In the genomic region with DNA sequence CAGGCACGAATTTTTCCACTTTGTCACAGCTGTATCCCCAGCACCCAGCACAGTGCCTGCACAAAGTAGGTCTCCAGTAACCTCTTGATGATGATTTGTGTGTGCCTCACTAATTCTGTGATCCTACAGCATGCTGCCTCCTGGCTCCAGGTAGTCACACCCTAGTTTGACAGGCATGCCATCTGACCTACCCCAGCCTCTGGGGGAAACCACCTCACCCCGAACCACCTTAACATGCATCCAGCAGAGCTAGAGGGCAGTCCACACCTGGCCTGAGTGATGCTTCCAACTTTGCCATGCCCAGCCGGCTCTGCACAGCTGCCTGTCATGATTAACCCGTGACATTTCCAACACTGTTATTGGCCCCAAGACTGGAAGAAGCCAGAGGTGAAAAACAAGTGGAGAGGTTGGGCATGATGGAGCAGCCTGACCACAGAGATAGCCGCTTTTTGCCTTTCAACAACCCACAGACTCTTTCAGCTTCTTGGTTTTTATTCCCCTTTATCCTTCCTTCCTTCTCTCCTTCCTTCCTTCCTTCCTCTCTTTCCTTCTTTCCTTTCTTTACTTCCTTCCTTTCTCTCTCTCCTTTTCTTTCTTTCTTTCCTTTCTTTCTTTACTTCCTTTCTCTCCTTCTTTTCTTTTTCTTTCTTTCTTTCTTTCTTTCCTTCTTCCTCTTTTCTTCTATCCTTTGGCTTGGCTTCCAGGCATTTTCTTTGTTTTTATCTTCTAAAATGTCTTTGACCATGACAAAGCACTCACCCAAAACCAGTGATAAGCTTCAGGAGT, we compare ENCODE assay signal across 22 cellular contexts.
"Had no signal": no experiment of that assay in that cellular context is flagged by ENCODE, and none has a peak within 500 bp of the region (broad histone marks: within the 10 kb centered on the region; RNA-seq: fewer than 3 reads in every experiment).

No MANE protein-coding gene starts in this region.

- FAIRE-seq: endothelial cell of umbilical vein, small intestine had no signal

- H3K4me1 ChIP-seq: foreskin keratinocyte, right atrium auricular region, stomach had no signal

- H3K4me3 ChIP-seq: hepatocyte, lung, neural progenitor cell, ovary, right atrium auricular region, stomach, thoracic aorta, transverse colon had no signal

- H2AFZ ChIP-seq: hepatocyte, neural progenitor cell had no signal

- H3K27me3 ChIP-seq: hepatocyte, neural progenitor cell, ovary, right atrium auricular region, stomach had no signal

- DNase-seq: dermis blood vessel endothelial cell; erythroblast; foreskin keratinocyte; left colon; left ventricle myocardium superior; mesenchymal stem cell; midbrain; nucleus accumbens; ovary; small intestine; stimulated activated CD4-positive, alpha-beta T cell treated with anti-CD3 and anti-CD28 coated beads, Interleukin-12 subunit alpha, Interleukin-12 subunit beta, amount 100 ng/mL, for 4 hours; stimulated activated naive CD4-positive, alpha-beta T cell; stomach; substantia nigra; transverse colon had no signal

- H3K9ac ChIP-seq: neural progenitor cell had no signal

- H3K4me2 ChIP-seq: hepatocyte, neural progenitor cell had no signal

- H3K79me2 ChIP-seq: hepatocyte had no signal

- ATAC-seq: foreskin keratinocyte; left colon; left ventricle myocardium superior; natural killer cell treated with Interleukin-12 subunit alpha and Interleukin-12 subunit beta and Interleukin-15 and Interleukin-18, amount 100 ng/mL, for 72 hours had no signal

- H3K9me3 ChIP-seq: ovary, right atrium auricular region, stomach, thoracic aorta, transverse colon had no signal

- H3K36me3 ChIP-seq: neural progenitor cell, ovary, right atrium auricular region, stomach, thoracic aorta, transverse colon had no signal

- H3K27ac ChIP-seq: foreskin keratinocyte, hepatocyte, neural progenitor cell, ovary, right atrium auricular region, stomach, thoracic aorta, transverse colon had no signal
